Comparison of ENCODE assay signal across 8 cellular contexts in the genomic region with DNA sequence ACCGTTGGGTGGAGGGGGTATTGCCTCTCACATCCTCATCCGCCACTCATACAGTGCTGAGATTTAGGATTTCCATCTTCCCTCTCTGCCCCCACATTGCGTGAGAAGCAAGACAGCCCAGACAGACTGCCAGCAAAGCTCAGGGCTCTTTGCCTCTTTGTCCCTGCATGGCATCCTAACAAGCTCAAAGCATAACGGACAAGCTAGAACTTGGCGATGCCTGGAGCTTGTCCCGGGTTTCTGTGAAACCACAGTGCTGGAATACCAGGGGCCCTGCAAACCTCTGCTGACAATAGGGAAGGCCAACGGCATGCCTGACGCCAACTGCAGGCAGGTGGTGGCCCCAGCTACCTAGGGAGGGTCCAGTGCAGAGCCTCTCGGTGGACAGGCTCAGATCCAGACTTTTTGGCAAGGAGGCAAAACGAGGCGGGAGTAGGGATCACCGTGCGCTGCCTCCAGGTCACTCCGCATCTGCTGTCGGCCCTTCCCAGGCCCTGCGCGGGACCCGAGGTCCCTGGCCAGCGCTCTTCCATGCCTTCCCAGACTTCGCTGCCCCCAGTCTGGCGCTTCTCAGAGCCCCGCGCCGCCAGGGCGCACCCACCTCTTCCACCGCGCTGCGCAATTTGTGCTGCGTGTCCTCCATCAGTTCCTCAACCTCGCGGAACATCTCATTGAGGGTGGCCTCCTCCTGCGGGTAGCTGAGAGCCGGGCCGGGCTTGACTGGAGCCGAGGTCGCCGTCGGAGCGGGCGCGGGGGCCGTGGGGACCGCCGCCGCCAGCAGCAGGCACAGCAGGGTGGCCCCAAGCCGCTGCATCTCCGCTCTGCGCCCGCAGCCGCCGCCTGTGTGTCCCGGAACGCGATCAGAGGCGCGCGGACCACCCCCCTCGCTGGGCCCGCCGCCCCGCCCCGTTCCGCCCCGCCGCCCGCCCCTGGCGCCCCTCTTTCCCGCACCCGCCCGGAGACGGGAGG. TPM values are rescaled to one million over a fixed set of nuclear protein-coding genes. Genes with fewer than 3 reads are reported as not detected.
DNase-seq lines count a peak whose midpoint lies in the region; ATAC-seq and TF ChIP-seq lines count a peak whose summit lies in the region.

Gene DKK3, minus strand, starts transcription at position 858 of the 969 bp plus-strand sequence. Its CDS starts 44 bp downstream, at position 814.

- no peak for TF ChIP-seq POLR2A in upper lobe of left lung (IDR thresholded peaks at IDR 0.05)

- H3K9me3 ChIP-seq in RWPE2 (ENCODE audit: severe bottlenecking) (no peaks in the 10 kb centered on the region), muscle layer of colon (ENCODE audit: low read length) (no peaks in the 10 kb centered on the region), upper lobe of left lung (no peaks in the 10 kb centered on the region)

- in situ Hi-C loops in Caki2 (cut with HindIII; ENCODE audit: low pct_unique_long_range_greater_than_20kb, low sequenced_read_pairs), result no loop called here

- no peak for TF ChIP-seq EP300 in upper lobe of left lung (IDR thresholded peaks at IDR 0.05)

- peak within 1 kb of the TSS; percentile 11 for H3K9ac ChIP-seq in muscle layer of colon (ENCODE audit: low read length)

- ATAC-seq in RWPE2 (ENCODE audit: low read depth) (peak; percentile 60), esophagus mucosa (peak; percentile 50), upper lobe of left lung (ENCODE audit: low FRiP score in 2 of 2) (peak in 1 of 2 donors; percentile 44), HG02610 (IDR thresholded peaks at IDR 0.05; ENCODE audit: unreplicated experiment) (no peak)

- H3K36me3 ChIP-seq in RWPE2 (ENCODE audit: low read depth), result peaks cover 4% of the 10 kb centered on the region
- H3K36me3 ChIP-seq in muscle layer of colon (ENCODE audit: insufficient read depth, low read length), result no peaks in the 10 kb centered on the region
- H3K36me3 ChIP-seq in upper lobe of left lung, result no peaks in the 10 kb centered on the region

- H3K4me3 ChIP-seq in RWPE2 (ENCODE audit: severe bottlenecking) (peak within 1 kb of the TSS; percentile 60), muscle layer of colon (ENCODE audit: low read depth in 1 of 2, low read length in 2 of 2) (peak within 1 kb of the TSS; percentile 43 to 69), upper lobe of left lung (peak within 1 kb of the TSS; percentile 52 to 59 (median 54))

- peak within 1 kb of the TSS; percentile 63 for H3K27ac ChIP-seq in RWPE2 (ENCODE audit: poor library complexity, severe bottlenecking)
- peak within 1 kb of the TSS; percentile 29 for H3K27ac ChIP-seq in muscle layer of colon (ENCODE audit: low read depth, low read length)
- H3K27ac ChIP-seq in upper lobe of left lung, result peak within 1 kb of the TSS; percentile 65 to 86 (median 80)

- DNase-seq in Caki2 (ENCODE audit: low read depth) (no peak), RWPE2 (ENCODE audit: low spot score) (no peak), upper lobe of left lung (peak in 1 of 2 donors; percentile 87), GOT3 (lab: John Stamatoyannopoulos, UW) (no peak), hepatic stellate cell (ENCODE audit: low spot score) (no peak)

- WGBS in upper lobe of left lung, 2 donors, result 22 to 56% methylated on average over 4 to 41 of the region's 71 CpGs

- TF ChIP-seq CTCF in RWPE2 (IDR thresholded peaks at IDR 0.05; ENCODE audit: poor library complexity, severe bottlenecking) (no peak), upper lobe of left lung (IDR thresholded peaks at IDR 0.05) (no peak)

- H3K27me3 ChIP-seq in RWPE2 (ENCODE audit: insufficient read depth, poor library complexity, severe bottlenecking), result no peaks in the 10 kb centered on the region
- peaks cover 10 to 16% of the 10 kb centered on the region in 2 donors for H3K27me3 ChIP-seq in muscle layer of colon (ENCODE audit: control insufficient read depth in 1 of 2, insufficient read depth in 2 of 2, low read length in 2 of 2)
- H3K27me3 ChIP-seq in upper lobe of left lung, result peaks cover 0 to 25% (median 13%) of the 10 kb centered on the region in 4 donors

- H3K4me1 ChIP-seq in RWPE2 (ENCODE audit: insufficient read depth, poor library complexity, severe bottlenecking), result peaks cover 30% of the 10 kb centered on the region
- peaks cover 11% of the 10 kb centered on the region for H3K4me1 ChIP-seq in muscle layer of colon (ENCODE audit: insufficient read depth, low read length)
- H3K4me1 ChIP-seq in upper lobe of left lung, result peaks cover 9 to 22% (median 17%) of the 10 kb centered on the region in 4 donors

RNA-seq across cellular contexts. Expression of gene DKK3, which starts in this region (rescaled TPM):
- 54.2 and 67.3 TPM in 2 replicates for total RNA-seq in Caki2 (2014; rRNA removed; shearing (Covaris generic); ENCODE audit: low replicate concordance)
- total RNA-seq in esophagus mucosa (21.2 TPM), upper lobe of left lung (100 to 1,000 TPM in 5 of 6 donors, 10 to 100 TPM in 1; 50.3 to 162 (median 137) TPM)

Comparison
In these comparisons a context has a peak if more than half of its experiments do, and no peak if none do; other contexts are left out.
1. H3K27ac ChIP-seq: peak in every context shown above with its lines; median percentile 80 in upper lobe of left lung; 63 in RWPE2; 29 in muscle layer of colon.